19 cellular contexts compared by ENCODE assay signal in the genomic region with DNA sequence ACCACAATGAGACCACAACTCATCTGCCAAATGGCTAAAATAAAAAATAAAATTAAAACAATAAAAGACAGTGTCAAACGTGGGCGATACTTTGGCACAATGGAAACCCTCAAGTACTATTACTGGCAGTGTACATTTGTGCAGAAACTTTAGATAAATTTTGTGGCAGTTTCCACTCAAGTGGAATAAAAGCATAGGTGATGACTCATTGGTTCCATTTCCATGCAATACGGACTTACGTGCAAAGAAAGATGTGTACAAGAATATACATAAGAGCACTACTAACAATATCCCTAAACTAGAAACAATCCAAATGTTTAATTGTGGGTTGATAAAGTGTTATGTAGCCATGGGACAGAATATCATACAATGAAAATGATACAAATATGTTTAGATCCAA.
DNase-seq lines count a peak whose midpoint lies in the region; FAIRE-seq and TF ChIP-seq lines count a peak whose summit lies in the region.
"Had no signal": no experiment of that assay in that cellular context is flagged by ENCODE, and none has a peak within 500 bp of the region (broad histone marks: within the 10 kb centered on the region; RNA-seq: fewer than 3 reads in every experiment).

No MANE protein-coding gene starts in this region.

- intact Hi-C loops in uterus (cut with DNase I; ENCODE audit: low total_unique reads) = no loop called here

- H3K36me3 ChIP-seq in astrocyte (ENCODE audit: insufficient read depth, low read length) (no peaks in the 10 kb centered on the region), uterus (no peaks in the 10 kb centered on the region)

- H3K27ac ChIP-seq in astrocyte (ENCODE audit: low read depth, low read length) (no peak overlapping the region), uterus (no peak overlapping the region)
- H3K27ac ChIP-seq: 22Rv1 had no signal

- H3K4me3 ChIP-seq in astrocyte (ENCODE audit: insufficient read depth, low read depth, low read length) (no peak overlapping the region), retinal pigment epithelial cell (ENCODE audit: low read length) (no peak overlapping the region), uterus (no peak overlapping the region)

- DNase-seq in NCI-H2171 treated with DMSO at 0.1 percent for 48 hours (lab: John Stamatoyannopoulos, UW) (peak; percentile 12), NCI-H2171 (lab: John Stamatoyannopoulos, UW) (no peak), MV-4-11 (lab: John Stamatoyannopoulos, UW) (peak; percentile 25), astrocyte (ENCODE audit: low read depth) (peak; percentile 49), retinal pigment epithelial cell (ENCODE audit: low read depth) (peak; percentile 45), uterus (no peak), amygdala (lab: John Stamatoyannopoulos, UW) (no peak)
- no peak for DNase-seq in stimulated activated CD8-positive, alpha-beta memory T cell treated with anti-CD3 and anti-CD28 coated beads, Interleukin-4, amount 100 ng/mL, for 48 hours
- DNase-seq: CD8-positive, alpha-beta T cell; COR-L47; DMS153; DMS79 treated with DMSO at 0.1 percent for 48 hours; EL; GOT3; H9 had no signal

- no peak for FAIRE-seq in astrocyte (lab: Jason Lieb, UNC)
- FAIRE-seq: G401.6, GM12891 had no signal

- H3K9me3 ChIP-seq in astrocyte (ENCODE audit: insufficient read depth, low read depth, low read length) (peaks cover 3% of the 10 kb centered on the region), uterus (peaks cover 0 to 4% of the 10 kb centered on the region in 2 donors)

- H3K36me3 Mint-ChIP-seq in astrocyte (ENCODE audit: low read depth, unreplicated experiment) = no peaks in the 10 kb centered on the region
- H3K36me3 Mint-ChIP-seq: CD14-positive monocyte; CD8-positive, alpha-beta T cell had no signal

- H3K4me3 Mint-ChIP-seq in astrocyte (ENCODE audit: unreplicated experiment) = no peak overlapping the region
- H3K4me3 Mint-ChIP-seq: CD14-positive monocyte; CD8-positive, alpha-beta T cell; H9 had no signal

- no peaks in the 10 kb centered on the region for H3K27me3 Mint-ChIP-seq in astrocyte (ENCODE audit: low read depth, unreplicated experiment)

- TF ChIP-seq CTCF in astrocyte (IDR thresholded peaks at IDR 0.05; ENCODE audit: insufficient read depth, low read depth, low read length) = no peak
- TF ChIP-seq CTCF in retinal pigment epithelial cell (conservative IDR thresholded peaks at IDR 0.05; ENCODE audit: low read depth, low read length) = no peak
- no peak for TF ChIP-seq CTCF in uterus (IDR thresholded peaks at IDR 0.05)

- peaks cover 3% of the 10 kb centered on the region for H3K9me3 Mint-ChIP-seq in astrocyte (ENCODE audit: unreplicated experiment)

- H3K4me1 ChIP-seq in astrocyte (ENCODE audit: insufficient read depth, low read length) (no peaks in the 10 kb centered on the region), uterus (no peaks in the 10 kb centered on the region)

- no peaks in the 10 kb centered on the region for H3K27me3 ChIP-seq in astrocyte (ENCODE audit: insufficient read depth, low read length)
- no peaks in the 10 kb centered on the region for H3K27me3 ChIP-seq in uterus

- H4K20me1 ChIP-seq in astrocyte (ENCODE audit: insufficient read depth, low read length) = no peaks in the 10 kb centered on the region

- no peaks in the 10 kb centered on the region for H3K79me2 ChIP-seq in astrocyte (ENCODE audit: insufficient read depth, low read length)

- H3K27ac Mint-ChIP-seq in astrocyte (ENCODE audit: unreplicated experiment) = no peak overlapping the region
- H3K27ac Mint-ChIP-seq: CD14-positive monocyte; CD8-positive, alpha-beta T cell; H9 had no signal

- no peak for TF ChIP-seq POLR2A in uterus (IDR thresholded peaks at IDR 0.05)

- H3K4me2 ChIP-seq in astrocyte (ENCODE audit: low read length) = no peak overlapping the region

- H2AFZ ChIP-seq in astrocyte (ENCODE audit: low read depth, low read length) = no peak overlapping the region

- H3K4me1 Mint-ChIP-seq in astrocyte (ENCODE audit: low read depth, unreplicated experiment) = peaks cover 7% of the 10 kb centered on the region
- H3K4me1 Mint-ChIP-seq: CD14-positive monocyte had no signal

- no peak overlapping the region for H3K9ac ChIP-seq in astrocyte (ENCODE audit: low read length)

Comparison
In these comparisons a context has a peak if more than half of its experiments do, and no peak if none do; other contexts are left out.
1. DNase-seq: peak in NCI-H2171 treated with DMSO at 0.1 percent for 48 hours (single experiment), MV-4-11 (single experiment), astrocyte (single experiment) and retinal pigment epithelial cell (single experiment); none in NCI-H2171 (single experiment), stimulated activated CD8-positive, alpha-beta memory T cell treated with anti-CD3 and anti-CD28 coated beads, Interleukin-4, amount 100 ng/mL, for 48 hours (single experiment), uterus (0 of 2) and amygdala (0 of 56).